ENCODE assay signal across 32 cellular contexts in genomic region chr1:232300461-232300860, GRCh38.
"Had no signal": no experiment of that assay in that cellular context is flagged by ENCODE, and none has a peak within 500 bp of the region (broad histone marks: within the 10 kb centered on the region; RNA-seq: fewer than 3 reads in every experiment).

No MANE protein-coding gene starts in this region.

- H3K27ac ChIP-seq: PC-9, RWPE1, VCaP had no signal

- ATAC-seq: activated naive CD4-positive, alpha-beta T cell treated with anti-CD3 and anti-CD28 coated beads, Interleukin-2, amount 50 U/mL, for 72 hours; activated T-cell treated with anti-CD3 and anti-CD28 coated beads, Interleukin-2, amount 50 U/mL, for 4 hours; Right ventricle myocardium inferior; SK-N-SH treated with all-trans-retinoic acid at 6 μM for 48 hours had no signal

- DNase-seq: activated B cell treated with CpG ODN at 0.5 μM for 24 hours; activated CD4-positive, alpha-beta memory T cell treated with anti-CD3 and anti-CD28 coated beads for 36 hours; activated CD4-positive, alpha-beta T cell treated with anti-CD3 and anti-CD28 coated beads for 4 hours; activated CD4-positive, alpha-beta T cell treated with anti-CD3 and anti-CD28 coated beads, Interleukin-2, amount 50 U/mL, for 1 hour; activated CD4-positive, CD25-positive, alpha-beta regulatory T cell treated with anti-CD3 and anti-CD28 coated beads, Interleukin-2, amount 50 U/mL, for 72 hours; activated CD8-positive, alpha-beta memory T cell treated with anti-CD3 and anti-CD28 coated beads, Interleukin-2, amount 50 U/mL, for 4 hours; activated gamma-delta T cell treated with Interleukin-2 at 50 U/mL for 16 hours; activated naive CD4-positive, alpha-beta T cell treated with anti-CD3 and anti-CD28 coated beads for 36 hours; activated T-cell treated with anti-CD3 and anti-CD28 coated beads for 4 hours; activated T-cell treated with anti-CD3 and anti-CD28 coated beads, Interleukin-2, amount 50 U/mL, for 4 hours; anterior cingulate cortex; caudate nucleus; KG1; NCI-H1092 treated with DMSO at 0.1 percent for 48 hours; NCI-H1417; NCI-H146; NCI-H187 treated with DMSO at 0.1 percent for 48 hours; NCI-H2081; NCI-H510A; NCI-H526; NCI-H748 treated with DMSO at 0.1 percent for 48 hours; NK-92 treated with Interleukin-12 subunit alpha and Interleukin-12 subunit beta, amount 100 ng/mL, for 24 hours; PC-9; SIG-M5; T-helper 1 cell; T-helper 2 cell; T-helper 9 cell had no signal

- H3K4me3 ChIP-seq: PC-9 had no signal

- H3K4me2 ChIP-seq: PC-9 had no signal

- H2AFZ ChIP-seq: PC-9 had no signal
